Comparison of ENCODE assay signal across 8 cellular contexts in genomic region chr17:28951991-28952975, GRCh38. TPM values are rescaled to one million over a fixed set of nuclear protein-coding genes. Genes with fewer than 3 reads are reported as not detected.
A peak's percentile ranks its signal among the peaks of the same experiment; 100 is the strongest.
DNase-seq lines count a peak whose midpoint lies in the region; ATAC-seq and TF ChIP-seq lines count a peak whose summit lies in the region.

No MANE protein-coding gene starts in this region.

- no peaks in the 10 kb centered on the region for H3K9me3 ChIP-seq in SK-N-MC (ENCODE audit: low read depth, low read length)

- H3K36me3 ChIP-seq in SK-N-MC (ENCODE audit: insufficient read depth, low read length): peaks cover 13% of the 10 kb centered on the region

- H3K9ac ChIP-seq in SK-N-MC (ENCODE audit: insufficient read length): peak overlapping the region; percentile 92

- H3K9me3 Mint-ChIP-seq in activated naive CD4-positive, alpha-beta T cell treated with anti-CD3 and anti-CD28 coated beads, Interleukin-2, amount 50 U/mL, for 72 hours: no peaks in the 10 kb centered on the region

- peak overlapping the region; percentile 100 for H3K4me3 ChIP-seq in SK-N-MC

- H3K36me3 Mint-ChIP-seq in activated naive CD4-positive, alpha-beta T cell treated with anti-CD3 and anti-CD28 coated beads, Interleukin-2, amount 50 U/mL, for 72 hours: peaks cover 24 to 25% of the 10 kb centered on the region in 2 donors

- peak; percentile 93 for DNase-seq in GM10266 (ENCODE audit: extremely low spot score)
- DNase-seq in NCI-H1092 (lab: John Stamatoyannopoulos, UW): peak; percentile 99
- peak; percentile 98 for DNase-seq in SK-N-MC (ENCODE audit: low read depth, low spot score)
- peak; percentile 88 to 93 for DNase-seq in activated naive CD4-positive, alpha-beta T cell treated with anti-CD3 and anti-CD28 coated beads, Interleukin-2, amount 50 U/mL, for 72 hours (ENCODE audit: low spot score in 2 of 2)
- DNase-seq in glomerular visceral epithelial cell (ENCODE audit: extremely low spot score): peak; percentile 99
- peak; percentile 98 for DNase-seq in occipital lobe (lab: John Stamatoyannopoulos, UW)

- peak; percentile 62 for ATAC-seq in HG02610 (IDR thresholded peaks at IDR 0.05; ENCODE audit: unreplicated experiment)
- peak; percentile 82 for ATAC-seq in activated naive CD4-positive, alpha-beta T cell treated with anti-CD3 and anti-CD28 coated beads, Interleukin-2, amount 50 U/mL, for 72 hours

- peak overlapping the region; percentile 100 for H3K27ac ChIP-seq in SK-N-MC
- H3K27ac ChIP-seq in temporal lobe (ENCODE audit: low read depth, low read length): peak overlapping the region; percentile 100

- no peak overlapping the region for H3K27ac Mint-ChIP-seq in activated naive CD4-positive, alpha-beta T cell treated with anti-CD3 and anti-CD28 coated beads, Interleukin-2, amount 50 U/mL, for 72 hours

- no peak for TF ChIP-seq CTCF in GM10266 (IDR thresholded peaks at IDR 0.05; ENCODE audit: control insufficient read depth, insufficient read depth, low read depth, missing control alignments)

RNA-seq across cellular contexts. Expression of gene PHF12, which starts 1.0 kb away (rescaled TPM):
- total RNA-seq in activated naive CD4-positive, alpha-beta T cell treated with anti-CD3 and anti-CD28 coated beads, Interleukin-2, amount 50 U/mL, for 72 hours: 10 to 100 TPM; 46.2 to 71.7 TPM
- total RNA-seq in occipital lobe (44.8 TPM), temporal lobe (29.3 TPM)

RNA-seq across cellular contexts. Expression of gene DHRS13, which starts 49.4 kb away (rescaled TPM):
- total RNA-seq in activated naive CD4-positive, alpha-beta T cell treated with anti-CD3 and anti-CD28 coated beads, Interleukin-2, amount 50 U/mL, for 72 hours: 10 to 100 TPM; 33.8 to 36.5 TPM
- total RNA-seq in occipital lobe: 27.1 TPM
- total RNA-seq in temporal lobe: 20.4 TPM

RNA-seq across cellular contexts. Expression of gene SEZ6, which starts 53.5 kb away (rescaled TPM):
- under 1 TPM in 1 of 2 donors, not detected in 1; 0.43 TPM for total RNA-seq in activated naive CD4-positive, alpha-beta T cell treated with anti-CD3 and anti-CD28 coated beads, Interleukin-2, amount 50 U/mL, for 72 hours
- 36.2 TPM for total RNA-seq in occipital lobe
- 57.3 TPM for total RNA-seq in temporal lobe

RNA-seq across cellular contexts. Expression of gene FLOT2, which starts 54.8 kb away (rescaled TPM):
- total RNA-seq in activated naive CD4-positive, alpha-beta T cell treated with anti-CD3 and anti-CD28 coated beads, Interleukin-2, amount 50 U/mL, for 72 hours: 100 to 1,000 TPM in 1 of 2 donors, 10 to 100 TPM in 1; 44.9 to 102 TPM
- total RNA-seq in occipital lobe (20.0 TPM), temporal lobe (27.0 TPM)

Comparison
In these comparisons a context has a peak if more than half of its experiments do, and no peak if none do; other contexts are left out.
1. Peak in every context shown above with its lines: DNase-seq, ATAC-seq, H3K4me3 ChIP-seq and H3K27ac ChIP-seq.
2. RNA of gene SEZ6, which starts 53.5 kb away (total RNA-seq): 57.3 TPM in temporal lobe (single experiment) and 36.2 TPM in occipital lobe (single experiment); 0.43 TPM in activated naive CD4-positive, alpha-beta T cell treated with anti-CD3 and anti-CD28 coated beads, Interleukin-2, amount 50 U/mL, for 72 hours; every median in the first group is over 10 times any median in the second.